In genomic region chr15:57133127-57133968, GRCh38 we compare ENCODE assay signal across 11 cellular contexts.
A peak's percentile ranks its signal among the peaks of the same experiment; 100 is the strongest.
DNase-seq lines count a peak whose midpoint lies in the region; ATAC-seq and TF ChIP-seq lines count a peak whose summit lies in the region.
"Had no signal": no experiment of that assay in that cellular context is flagged by ENCODE, and none has a peak within 500 bp of the region (broad histone marks: within the 10 kb centered on the region; RNA-seq: fewer than 3 reads in every experiment).

No MANE protein-coding gene starts in this region.

- intact Hi-C loops in Right ventricle myocardium inferior (cut with DNase I) = loop anchor here (10.0 kb wide), 1 partner anchor 249 kb away; no protein-coding TSS in a partner anchor
- intact Hi-C loops in aorta (cut with DNase I) = loop anchor here in 1 of 2 donors (10.0 kb wide), 1 partner anchor 59 kb away; no protein-coding TSS in a partner anchor

- H3K27ac ChIP-seq in cardiac muscle cell (peak overlapping the region; percentile 26), aorta (ENCODE audit: low read depth in 1 of 2, low read length in 2 of 2) (no peak overlapping the region)
- H3K27ac ChIP-seq: psoas muscle had no signal

- H3K36me3 ChIP-seq in cardiac muscle cell (no peaks in the 10 kb centered on the region), aorta (ENCODE audit: control insufficient read depth in 1 of 2, insufficient read depth in 2 of 2, low read length in 1 of 2) (no peaks in the 10 kb centered on the region)

- TF ChIP-seq CTCF in cardiac muscle cell (IDR thresholded peaks at IDR 0.05; ENCODE audit: low read depth, low read length) = no peak
- no peak for TF ChIP-seq CTCF in fibroblast of mammary gland (conservative IDR thresholded peaks at IDR 0.05; ENCODE audit: control insufficient read depth, insufficient read depth, low read depth, low read length)

- ATAC-seq in Right ventricle myocardium inferior (no peak), aorta (ENCODE audit: low FRiP score) (peak; percentile 43), GM21737 (IDR thresholded peaks at IDR 0.05; ENCODE audit: unreplicated experiment) (no peak), GM19455 (IDR thresholded peaks at IDR 0.05; ENCODE audit: unreplicated experiment) (no peak), HG03565 (IDR thresholded peaks at IDR 0.05; ENCODE audit: unreplicated experiment) (no peak)

- no peak for DNase-seq in cardiac muscle cell (ENCODE audit: low read depth in 1 of 2, low spot score in 1 of 2)
- no peak for DNase-seq in Right ventricle myocardium inferior (ENCODE audit: missing footprints)
- peak; percentile 74 for DNase-seq in NCI-H82 treated with DMSO at 0.1 percent for 48 hours (lab: John Stamatoyannopoulos, UW; ENCODE audit: unreplicated experiment)
- peak; percentile 23 for DNase-seq in fibroblast of mammary gland (ENCODE audit: low read depth)
- no peak for DNase-seq in aorta
- DNase-seq: effector CD4-positive, alpha-beta T cell; SIG-M5 had no signal

- WGBS in aorta, 2 donors = 62 to 73% methylated on average over 9 of the region's 9 CpGs

- H3K4me3 ChIP-seq in cardiac muscle cell = no peak overlapping the region
- H3K4me3 ChIP-seq in fibroblast of mammary gland (ENCODE audit: control insufficient read depth, low read depth, low read length) = no peak overlapping the region
- no peak overlapping the region for H3K4me3 ChIP-seq in aorta (ENCODE audit: low read length in 2 of 2)
- H3K4me3 ChIP-seq: psoas muscle had no signal

- H3K27me3 ChIP-seq in cardiac muscle cell (no peaks in the 10 kb centered on the region), aorta (ENCODE audit: control insufficient read depth in 1 of 2, insufficient read depth in 2 of 2, low read length in 1 of 2) (no peaks in the 10 kb centered on the region)

- H3K9me3 ChIP-seq in cardiac muscle cell (ENCODE audit: low read depth) (no peaks in the 10 kb centered on the region), aorta (ENCODE audit: control insufficient read depth, low read length) (no peaks in the 10 kb centered on the region)
- H3K9me3 ChIP-seq: psoas muscle had no signal

- H3K4me1 ChIP-seq in cardiac muscle cell (ENCODE audit: low read depth) (peaks cover 22% of the 10 kb centered on the region), aorta (ENCODE audit: control insufficient read depth in 1 of 2, insufficient read depth in 2 of 2, low read length in 2 of 2) (peaks cover 0 to 2% of the 10 kb centered on the region in 2 donors)

Comparison
In these comparisons a context has a peak if more than half of its experiments do, and no peak if none do; other contexts are left out.
1. DNase-seq: peak in NCI-H82 treated with DMSO at 0.1 percent for 48 hours (single experiment) and fibroblast of mammary gland (single experiment); none in cardiac muscle cell (0 of 2), Right ventricle myocardium inferior (single experiment) and aorta (0 of 2).